27 cellular contexts compared by ENCODE assay signal in the genomic region with DNA sequence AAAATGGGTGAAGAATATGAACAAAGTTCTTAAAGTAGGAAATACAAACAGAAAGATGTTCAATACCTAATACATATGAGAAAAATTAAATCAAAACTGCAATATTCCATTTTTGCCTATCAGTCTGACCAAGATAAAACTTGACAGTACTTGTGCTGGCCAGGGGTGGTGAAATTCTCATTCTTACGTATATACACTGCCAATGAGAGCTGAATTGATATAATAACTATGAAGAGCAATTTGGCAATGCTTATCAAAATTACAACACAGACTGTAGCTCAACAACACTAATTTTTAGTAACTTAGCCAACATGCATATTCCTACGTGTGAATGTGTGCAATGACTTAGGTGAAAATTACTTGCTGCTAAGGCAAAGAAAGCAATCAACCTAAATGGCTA.
"Had no signal": no experiment of that assay in that cellular context is flagged by ENCODE, and none has a peak within 500 bp of the region (broad histone marks: within the 10 kb centered on the region; RNA-seq: fewer than 3 reads in every experiment).

No MANE protein-coding gene starts in this region.

- H3K27ac ChIP-seq: hepatocyte, left ventricle myocardium inferior, neural progenitor cell, neutrophil, ovary, right atrium auricular region, transverse colon, upper lobe of left lung, vagina had no signal

- H3K4me2 ChIP-seq: hepatocyte, neural progenitor cell had no signal

- DNase-seq: islet precursor cell; left ventricle myocardium inferior; mesendoderm; midbrain; mucosa of descending colon; naive thymus-derived CD4-positive, alpha-beta T cell; nephron progenitor cell; occipital lobe; ovary; stimulated activated CD4-positive, alpha-beta T cell treated with anti-CD3 and anti-CD28 coated beads, Interleukin-12 subunit alpha, Interleukin-12 subunit beta, amount 100 ng/mL, for 4 hours; stimulated activated CD4-positive, alpha-beta T cell treated with anti-CD3 and anti-CD28 coated beads, Interleukin-15, amount 100 ng/mL, for 24 hours; stimulated activated CD4-positive, alpha-beta T cell treated with anti-CD3 and anti-CD28 coated beads, Interleukin-2, amount 100 ng/mL, for 24 hours; stimulated activated CD4-positive, alpha-beta T cell treated with anti-CD3 and anti-CD28 coated beads, Interleukin-4, amount 100 ng/mL, for 1 hour; stimulated activated naive CD4-positive, alpha-beta T cell; stimulated activated naive CD8-positive, alpha-beta T cell treated with anti-CD3 and anti-CD28 coated beads, Interleukin-15, amount 100 ng/mL, for 72 hours; substantia nigra; transverse colon; upper lobe of left lung had no signal

- ATAC-seq: mucosa of descending colon; naive thymus-derived CD4-positive, alpha-beta T cell; sciatic nerve; stimulated activated naive CD8-positive, alpha-beta T cell treated with anti-CD3 and anti-CD28 coated beads, Interleukin-15, amount 100 ng/mL, for 72 hours had no signal

- H3K4me1 Mint-ChIP-seq: nephron progenitor cell, neural progenitor cell had no signal

- H3K27me3 Mint-ChIP-seq: naive thymus-derived CD4-positive, alpha-beta T cell; progenitor cell of endocrine pancreas; stimulated activated naive CD8-positive, alpha-beta T cell treated with anti-CD3 and anti-CD28 coated beads, Interleukin-15, amount 100 ng/mL, for 72 hours had no signal

- H3K27ac Mint-ChIP-seq: neural progenitor cell; progenitor cell of endocrine pancreas; stimulated activated naive CD8-positive, alpha-beta T cell treated with anti-CD3 and anti-CD28 coated beads, Interleukin-15, amount 100 ng/mL, for 72 hours had no signal

- H3K9me3 Mint-ChIP-seq: naive thymus-derived CD4-positive, alpha-beta T cell; nephron progenitor cell; neural progenitor cell; stimulated activated naive CD8-positive, alpha-beta T cell treated with anti-CD3 and anti-CD28 coated beads, Interleukin-15, amount 100 ng/mL, for 72 hours had no signal

- H2AFZ ChIP-seq: hepatocyte, neural progenitor cell had no signal

- H3K36me3 ChIP-seq: ovary, right atrium auricular region had no signal

- H3K9ac ChIP-seq: neural progenitor cell had no signal

- H3K4me3 ChIP-seq: hepatocyte, left ventricle myocardium inferior, lung, mucosa of descending colon, neural progenitor cell, ovary, right atrium auricular region, skin epidermis, transverse colon, upper lobe of left lung, vagina had no signal

- H3K4me1 ChIP-seq: neural progenitor cell, right atrium auricular region, transverse colon, vagina had no signal

- H3K27me3 ChIP-seq: hepatocyte, neural progenitor cell, neutrophil, ovary, right atrium auricular region, transverse colon, upper lobe of left lung, vagina had no signal

- H3K9me3 ChIP-seq: left ventricle myocardium inferior, mucosa of descending colon, neutrophil, ovary, right atrium auricular region, transverse colon, upper lobe of left lung, vagina had no signal

- H3K4me3 Mint-ChIP-seq: nephron progenitor cell; neural progenitor cell; stimulated activated naive CD8-positive, alpha-beta T cell treated with anti-CD3 and anti-CD28 coated beads, Interleukin-15, amount 100 ng/mL, for 72 hours had no signal
